Comparison of ENCODE assay signal across 22 cellular contexts in genomic region chr1:94110021-94110761, GRCh38. TPM values are rescaled to one million over a fixed set of nuclear protein-coding genes. Genes with fewer than 3 reads are reported as not detected.
DNase-seq lines count a peak whose midpoint lies in the region; ATAC-seq and TF ChIP-seq lines count a peak whose summit lies in the region.
"Had no signal": no experiment of that assay in that cellular context is flagged by ENCODE, and none has a peak within 500 bp of the region (broad histone marks: within the 10 kb centered on the region; RNA-seq: fewer than 3 reads in every experiment).

No MANE protein-coding gene starts in this region.

- DNase-seq in cardiac septum (ENCODE audit: low spot score) (peak; percentile 33), left ventricle myocardium superior (no peak), glomerular endothelial cell (ENCODE audit: extremely low read depth, low read depth, low spot score) (peak; percentile 44), NCI-H446 treated with DMSO at 0.1 percent for 48 hours (lab: John Stamatoyannopoulos, UW) (no peak), H7 (no peak)
- DNase-seq: Caco-2; CD4-positive, CD25-positive, alpha-beta regulatory T cell; DMS153; GM23248; HCEC 1CT; MV-4-11; NCI-H1694 treated with DMSO at 0.1 percent for 48 hours; NCI-H2107; NCI-H2227 treated with DMSO at 0.1 percent for 48 hours; PC-3; SIG-M5 had no signal

- intact Hi-C loops in cardiac septum (cut with DNase I), result no loop called here
- intact Hi-C loops in left ventricle myocardium superior (cut with micrococcal nuclease), result no loop called here

- H3K4me3 ChIP-seq in H7 (ENCODE audit: insufficient read depth, low read depth, low read length), result no peak overlapping the region
- H3K4me3 ChIP-seq: GM12878, GM23248, K562 had no signal

- no peaks in the 10 kb centered on the region for H3K36me3 Mint-ChIP-seq in nephron (ENCODE audit: low read depth)
- H3K36me3 Mint-ChIP-seq: CD4-positive, CD25-positive, alpha-beta regulatory T cell had no signal

- peak overlapping the region; percentile 24 to 31 (median 24) for H3K27ac Mint-ChIP-seq in nephron
- H3K27ac Mint-ChIP-seq: CD4-positive, CD25-positive, alpha-beta regulatory T cell had no signal

- H3K36me3 ChIP-seq in H7 (replicated peaks; ENCODE audit: control insufficient read depth, insufficient read depth, low read length), result no peaks in the 10 kb centered on the region

- ATAC-seq in left ventricle myocardium superior (no peak), GM21717 (IDR thresholded peaks at IDR 0.05; ENCODE audit: unreplicated experiment) (no peak)
- no peak for ATAC-seq in activated CD4-positive, CD25-positive, alpha-beta regulatory T cell treated with anti-CD3 and anti-CD28 coated beads, Interleukin-2, amount 50 U/mL, for 24 hours
- ATAC-seq: GM12878, K562, PC-3, SK-N-SH treated with all-trans-retinoic acid at 6 μM for 48 hours had no signal

- peaks cover 16% of the 10 kb centered on the region for H3K4me1 Mint-ChIP-seq in nephron

- peaks cover 10% of the 10 kb centered on the region for H3K27me3 Mint-ChIP-seq in nephron (ENCODE audit: low read depth)

- peaks cover 13% of the 10 kb centered on the region for H3K27me3 ChIP-seq in H7 (ENCODE audit: control insufficient read depth, insufficient read depth, low read length)

- no peak for TF ChIP-seq CTCF in nephron (IDR thresholded peaks at IDR 0.05; ENCODE audit: unreplicated experiment in 3 of 3)

- H3K4me3 Mint-ChIP-seq in nephron, result no peak overlapping the region
- H3K4me3 Mint-ChIP-seq: CD4-positive, CD25-positive, alpha-beta regulatory T cell had no signal

- no peaks in the 10 kb centered on the region for H3K9me3 Mint-ChIP-seq in nephron

RNA-seq across cellular contexts. Expression of gene ABCA4, which starts 10.8 kb away (rescaled TPM):
- total RNA-seq in cardiac septum (0.19 TPM), left ventricle myocardium superior (0.55 TPM), glomerular endothelial cell (1.5 and 7.0 TPM in 2 replicates)
- 0.04 and 0.24 TPM in 2 replicates for total RNA-seq in H7 (2014; rRNA removed; shearing (Covaris generic))
- total RNA-seq: CD4-positive, CD25-positive, alpha-beta regulatory T cell; K562 had no signal

Comparison
In these comparisons a context has a peak if more than half of its experiments do, and no peak if none do; other contexts are left out.
1. DNase-seq: peak in cardiac septum (single experiment) and glomerular endothelial cell (single experiment); none in left ventricle myocardium superior (single experiment), NCI-H446 treated with DMSO at 0.1 percent for 48 hours (single experiment) and H7 (single experiment).